In the genomic region with DNA sequence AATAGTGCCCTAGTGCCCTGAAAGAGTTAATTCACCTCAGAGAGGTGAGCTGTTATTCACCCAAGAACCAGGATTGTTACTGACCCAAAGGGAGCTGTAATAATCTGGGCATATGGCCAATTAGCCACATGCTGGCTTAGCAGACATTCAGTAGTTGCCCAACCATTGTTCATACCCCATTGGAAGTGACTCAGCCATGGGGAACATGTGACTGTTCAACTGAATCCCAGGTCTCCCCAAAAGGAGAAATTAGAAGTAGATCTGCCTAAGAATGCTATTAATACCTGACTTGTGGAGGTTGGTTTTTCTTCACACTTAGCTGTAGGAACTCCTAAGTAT, we compare ENCODE assay signal across 1 cellular context.
TF ChIP-seq lines count a peak whose summit lies in the region.

No MANE protein-coding gene starts in this region.

TF ChIP-seq in K562, 482 proteins besides CTCF, POLR2A, EP300 and RAD21 (continued from another document):
- TF ChIP-seq ZNF121 (CRISPR knock-in tag; conservative IDR thresholded peaks at IDR 0.05) (no peak), NFIC (IDR thresholded peaks at IDR 0.05) (peak; percentile 62), CEBPB (tag; IDR thresholded peaks at IDR 0.05) (peak; percentile 84), CEBPG (CRISPR knock-in tag; IDR thresholded peaks at IDR 0.05) (no peak), CEBPG (tag; conservative IDR thresholded peaks at IDR 0.05 in 1 of 2, IDR thresholded peaks at IDR 0.05 in 1 of 2) (peak in 1 of 2 experiments; percentile 72; a peak in 3 of 4 replicates), ESRRB (CRISPR knock-in tag; IDR thresholded peaks at IDR 0.05; ENCODE audit: borderline replicate concordance) (no peak)
- TF ChIP-seq, protein P1, sequence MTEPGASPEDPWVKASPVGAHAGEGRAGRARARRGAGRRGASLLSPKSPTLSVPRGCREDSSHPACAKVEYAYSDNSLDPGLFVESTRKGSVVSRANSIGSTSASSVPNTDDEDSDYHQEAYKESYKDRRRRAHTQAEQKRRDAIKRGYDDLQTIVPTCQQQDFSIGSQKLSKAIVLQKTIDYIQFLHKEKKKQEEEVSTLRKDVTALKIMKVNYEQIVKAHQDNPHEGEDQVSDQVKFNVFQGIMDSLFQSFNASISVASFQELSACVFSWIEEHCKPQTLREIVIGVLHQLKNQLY (CRISPR knock-in tag; conservative IDR thresholded peaks at IDR 0.05): no peak
- TF ChIP-seq, protein P2, sequence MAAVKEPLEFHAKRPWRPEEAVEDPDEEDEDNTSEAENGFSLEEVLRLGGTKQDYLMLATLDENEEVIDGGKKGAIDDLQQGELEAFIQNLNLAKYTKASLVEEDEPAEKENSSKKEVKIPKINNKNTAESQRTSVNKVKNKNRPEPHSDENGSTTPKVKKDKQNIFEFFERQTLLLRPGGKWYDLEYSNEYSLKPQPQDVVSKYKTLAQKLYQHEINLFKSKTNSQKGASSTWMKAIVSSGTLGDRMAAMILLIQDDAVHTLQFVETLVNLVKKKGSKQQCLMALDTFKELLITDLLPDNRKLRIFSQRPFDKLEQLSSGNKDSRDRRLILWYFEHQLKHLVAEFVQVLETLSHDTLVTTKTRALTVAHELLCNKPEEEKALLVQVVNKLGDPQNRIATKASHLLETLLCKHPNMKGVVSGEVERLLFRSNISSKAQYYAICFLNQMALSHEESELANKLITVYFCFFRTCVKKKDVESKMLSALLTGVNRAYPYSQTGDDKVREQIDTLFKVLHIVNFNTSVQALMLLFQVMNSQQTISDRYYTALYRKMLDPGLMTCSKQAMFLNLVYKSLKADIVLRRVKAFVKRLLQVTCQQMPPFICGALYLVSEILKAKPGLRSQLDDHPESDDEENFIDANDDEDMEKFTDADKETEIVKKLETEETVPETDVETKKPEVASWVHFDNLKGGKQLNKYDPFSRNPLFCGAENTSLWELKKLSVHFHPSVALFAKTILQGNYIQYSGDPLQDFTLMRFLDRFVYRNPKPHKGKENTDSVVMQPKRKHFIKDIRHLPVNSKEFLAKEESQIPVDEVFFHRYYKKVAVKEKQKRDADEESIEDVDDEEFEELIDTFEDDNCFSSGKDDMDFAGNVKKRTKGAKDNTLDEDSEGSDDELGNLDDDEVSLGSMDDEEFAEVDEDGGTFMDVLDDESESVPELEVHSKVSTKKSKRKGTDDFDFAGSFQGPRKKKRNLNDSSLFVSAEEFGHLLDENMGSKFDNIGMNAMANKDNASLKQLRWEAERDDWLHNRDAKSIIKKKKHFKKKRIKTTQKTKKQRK (IDR thresholded peaks at IDR 0.05; ENCODE audit: borderline replicate concordance, low read depth, low read length): no peak
